In the genomic region with DNA sequence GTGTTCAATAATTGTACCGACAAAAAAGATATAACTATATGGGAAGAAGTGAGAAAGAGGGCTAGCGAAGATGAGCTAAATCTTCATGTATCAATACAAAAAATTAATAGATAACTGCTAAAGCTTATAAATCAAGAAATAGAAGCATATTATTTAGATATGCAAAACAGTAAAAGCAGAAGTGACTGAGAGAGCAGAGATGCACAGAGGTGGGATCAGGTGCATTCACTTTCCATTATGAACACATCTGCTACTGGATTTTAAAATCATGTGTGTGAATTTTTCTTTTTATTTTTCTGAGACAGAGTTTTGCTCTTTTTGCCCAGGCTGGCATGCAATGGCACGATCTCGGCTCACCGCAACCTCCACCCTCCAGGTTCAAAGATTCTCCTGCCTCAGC, we compare ENCODE assay signal across 26 cellular contexts. TPM values are rescaled to one million over a fixed set of nuclear protein-coding genes. Genes with fewer than 3 reads are reported as not detected.
"Had no signal": no experiment of that assay in that cellular context is flagged by ENCODE, and none has a peak within 500 bp of the region (broad histone marks: within the 10 kb centered on the region; RNA-seq: fewer than 3 reads in every experiment).

No MANE protein-coding gene starts in this region.

- DNase-seq: activated B cell treated with CpG ODN at 0.5 μM for 24 hours; activated CD4-positive, alpha-beta T cell treated with anti-CD3 and anti-CD28 coated beads for 48 hours; activated CD4-positive, alpha-beta T cell treated with anti-CD3 and anti-CD28 coated beads, Interleukin-2, amount 50 U/mL, for 1 hour; activated CD4-positive, alpha-beta T cell treated with anti-CD3 and anti-CD28 coated beads, Interleukin-2, amount 50 U/mL, for 48 hours; activated CD8-positive, alpha-beta memory T cell treated with anti-CD3 and anti-CD28 coated beads for 24 hours; activated CD8-positive, alpha-beta T cell treated with anti-CD3 and anti-CD28 coated beads for 36 hours; activated effector memory CD4-positive, alpha-beta T cell treated with anti-CD3 and anti-CD28 coated beads, Interleukin-2, amount 50 U/mL, for 16 hours; activated naive CD4-positive, alpha-beta T cell treated with anti-CD3 and anti-CD28 coated beads for 36 hours; activated naive CD8-positive, alpha-beta T cell treated with anti-CD3 and anti-CD28 coated beads, Interleukin-2, amount 10 ng/mL, durations not matched to agents 7 days and 5 days; activated T-cell treated with anti-CD3 and anti-CD28 coated beads, Interleukin-2, amount 50 U/mL, for 4 hours; central memory CD4-positive, alpha-beta T cell; cerebellar nuclear complex; colonic mucosa; effector CD8-positive, alpha-beta T cell; esophagus squamous epithelium; foreskin melanocyte; head of caudate nucleus; hippocampal formation; T1000; WERI-Rb-1 had no signal

- FAIRE-seq: endometrium, endothelial cell of umbilical vein had no signal

- ATAC-seq: activated CD4-positive, CD25-positive, alpha-beta regulatory T cell treated with anti-CD3 and anti-CD28 coated beads, Interleukin-2, amount 50 U/mL, for 24 hours; activated CD8-positive, alpha-beta T cell treated with anti-CD3 and anti-CD28 coated beads for 36 hours; activated naive CD4-positive, alpha-beta T cell treated with anti-CD3 and anti-CD28 coated beads, Interleukin-2, amount 50 U/mL, for 72 hours; activated T-cell treated with anti-CD3 and anti-CD28 coated beads, Interleukin-2, amount 50 U/mL, for 4 hours; activated T-helper 17 cell treated with anti-CD3 and anti-CD28 coated beads, Interleukin-2, amount 50 U/mL, for 72 hours; gastroesophageal sphincter had no signal

RNA-seq across cellular contexts. Expression of gene GUCY2C, which starts 33.4 kb away (rescaled TPM):
- polyA plus RNA-seq: endothelial cell of umbilical vein had no signal
